8 cellular contexts compared by ENCODE assay signal in genomic region chr17:6554871-6555330, GRCh38. TPM values are rescaled to one million over a fixed set of nuclear protein-coding genes. Genes with fewer than 3 reads are reported as not detected.
A peak's percentile ranks its signal among the peaks of the same experiment; 100 is the strongest.
DNase-seq lines count a peak whose midpoint lies in the region; ATAC-seq and TF ChIP-seq lines count a peak whose summit lies in the region.

No MANE protein-coding gene starts in this region.

- H3K9me3 Mint-ChIP-seq in WTC11 = no peaks in the 10 kb centered on the region

- TF ChIP-seq CTCF in WTC11 (IDR thresholded peaks at IDR 0.05) = no peak

- no peaks in the 10 kb centered on the region for H3K79me2 ChIP-seq in GM23248 (ENCODE audit: insufficient read depth)

- WGBS in GM23248 (ENCODE audit: low coverage in 1 of 2, low lambda C conversion rate in 2 of 2, missing lambda C conversion rate in 2 of 2), 2 experiments = 20 to 24% methylated on average over 12 of the region's 12 CpGs

- DNase-seq in GM23248 (no peak), WTC11 (ENCODE audit: low spot score) (peak; percentile 35), sciatic nerve (ENCODE audit: low spot score) (no peak), NOMO-1 (lab: John Stamatoyannopoulos, UW; ENCODE audit: unreplicated experiment in 2 of 2) (no peak), NCI-H1105 (lab: John Stamatoyannopoulos, UW) (no peak)

- POLR2A ChIA-PET in WTC11 (lab: Charles Lee) = no interaction called here

- H3K9ac ChIP-seq in GM23248 = peak overlapping the region; percentile 62
- H3K9ac ChIP-seq in iPS-15b (ENCODE audit: low read depth, low read length) = no peak overlapping the region

- H3K27me3 Mint-ChIP-seq in WTC11 (ENCODE audit: low read depth) = peaks cover 52% of the 10 kb centered on the region

- peak overlapping the region; percentile 55 for H2AFZ ChIP-seq in GM23248

- CTCF ChIA-PET in WTC11 (lab: Charles Lee) = interaction anchor here (1.6 to 1.7 kb wide), 2 partner anchors 59 to 82 kb away, joined by 6 to 12 read pairs; no protein-coding TSS in a partner anchor

- H3F3A ChIP-seq in GM23248 (ENCODE audit: insufficient read depth) = no peaks in the 10 kb centered on the region; the same call in 1 of the 2 replicates

- in situ Hi-C loops in GM23248 (cut with MboI) = no loop called here

- H3K4me3 ChIP-seq in GM23248 = peak overlapping the region; percentile 72
- H3K4me3 ChIP-seq in iPS-15b (ENCODE audit: low read depth, low read length) = peak overlapping the region; percentile 56

- peak overlapping the region; percentile 73 for H3K4me3 Mint-ChIP-seq in WTC11

- no peaks in the 10 kb centered on the region for H4K20me1 ChIP-seq in GM23248 (ENCODE audit: insufficient read depth)

- H3K27ac ChIP-seq in GM23248 = no peak overlapping the region

- H3K9me2 ChIP-seq in GM23248 (ENCODE audit: insufficient read depth) = no peaks in the 10 kb centered on the region

- no peaks in the 10 kb centered on the region for H3K27me3 ChIP-seq in GM23248 (replicated peaks; ENCODE audit: insufficient read depth)
- peaks cover 36% of the 10 kb centered on the region for H3K27me3 ChIP-seq in iPS-15b (ENCODE audit: control insufficient read depth, insufficient read depth, low read length)

- 0 out of 2 replicates have a peak, but pooled peaks cover 3% of the 10 kb centered on the region for H3K4me1 ChIP-seq in GM23248 (ENCODE audit: insufficient read depth)
- peaks cover 5% of the 10 kb centered on the region for H3K4me1 ChIP-seq in iPS-15b (ENCODE audit: control insufficient read depth, insufficient read depth, low read length)

- peak overlapping the region; percentile 90 for H3K4me2 ChIP-seq in GM23248 (ENCODE audit: unreplicated experiment)

- intact Hi-C loops in sciatic nerve (cut with DNase I) = no loop called here

- ATAC-seq in WTC11 (peak; percentile 6), sciatic nerve (peak; percentile 6), GM18909 (IDR thresholded peaks at IDR 0.05; ENCODE audit: poor library complexity, unreplicated experiment) (no peak), HG03460 (IDR thresholded peaks at IDR 0.05; ENCODE audit: unreplicated experiment) (no peak)

- peaks cover 34% of the 10 kb centered on the region for H3K4me1 Mint-ChIP-seq in WTC11

- H3K36me3 Mint-ChIP-seq in WTC11 = no peaks in the 10 kb centered on the region

- H3K27ac Mint-ChIP-seq in WTC11 = no peak overlapping the region

- H3K36me3 ChIP-seq in GM23248 (ENCODE audit: low read depth) (no peaks in the 10 kb centered on the region), iPS-15b (ENCODE audit: control insufficient read depth, insufficient read depth, low read length) (no peaks in the 10 kb centered on the region)

- H3K9me3 ChIP-seq in GM23248 (ENCODE audit: low read depth) = no peaks in the 10 kb centered on the region
- no peaks in the 10 kb centered on the region for H3K9me3 ChIP-seq in iPS-15b (ENCODE audit: control insufficient read depth, insufficient read depth, low read length)

TF ChIP-seq in WTC11, 78 proteins besides CTCF, POLR2A, EP300 and RAD21:
- TF ChIP-seq GABPB1 (CRISPR knock-in tag; IDR thresholded peaks at IDR 0.05) (no peak), ZNF512 (CRISPR knock-in tag; IDR thresholded peaks at IDR 0.05; ENCODE audit: borderline replicate concordance) (no peak)

RNA-seq across cellular contexts. Expression of gene PITPNM3, which starts 1.5 kb away (rescaled TPM):
- 12.8 and 13.7 TPM in 2 replicates for total RNA-seq in GM23248 (2014; rRNA removed; shearing (Covaris generic))
- 6.5 and 6.9 TPM in 2 replicates for polyA plus RNA-seq in GM23248 (2016; fragmentation: Nextera tagmentation; extraction: Ambion mirVana)
- total RNA-seq in WTC11 (2021) (2.1 to 2.8 TPM (median 2.3 TPM) in 3 replicates), sciatic nerve (4.3 TPM)

Comparison
In these comparisons a context has a peak if more than half of its experiments do, and no peak if none do; other contexts are left out.
1. ATAC-seq: peak in WTC11 (single experiment) and sciatic nerve (single experiment); none in GM18909 (single experiment) and HG03460 (single experiment).